11 cellular contexts compared by ENCODE assay signal in the genomic region with DNA sequence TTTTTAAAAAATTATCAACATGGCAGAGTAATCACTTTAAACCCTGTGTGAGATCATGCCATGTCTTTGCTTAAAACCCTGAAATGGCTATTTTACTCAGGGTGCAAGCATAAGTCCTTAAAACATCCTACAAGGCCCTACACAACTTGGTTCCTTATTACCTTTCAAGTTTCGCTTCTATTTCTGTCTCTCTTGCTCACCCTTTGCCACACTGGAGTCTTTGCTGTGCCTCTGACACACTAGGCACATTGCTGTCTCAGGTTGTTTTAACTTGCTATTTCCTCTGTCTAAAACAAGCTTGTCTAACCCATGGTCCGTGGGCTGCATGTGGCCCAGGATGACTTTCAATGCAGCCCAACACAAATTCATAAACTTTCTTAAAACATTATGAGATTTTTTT. TPM values are rescaled to one million over a fixed set of nuclear protein-coding genes. Genes with fewer than 3 reads are reported as not detected.
A peak's percentile ranks its signal among the peaks of the same experiment; 100 is the strongest.
DNase-seq lines count a peak whose midpoint lies in the region; ATAC-seq lines count a peak whose summit lies in the region.
"Had no signal": no experiment of that assay in that cellular context is flagged by ENCODE, and none has a peak within 500 bp of the region (broad histone marks: within the 10 kb centered on the region; RNA-seq: fewer than 3 reads in every experiment).

No MANE protein-coding gene starts in this region.

- DNase-seq in activated CD4-positive, alpha-beta T cell treated with anti-CD3 and anti-CD28 coated beads for 48 hours: peak; percentile 18
- DNase-seq in activated CD4-positive, alpha-beta T cell treated with anti-CD3 and anti-CD28 coated beads for 1 hour: no peak
- DNase-seq in stimulated activated naive CD8-positive, alpha-beta T cell treated with anti-CD3 and anti-CD28 coated beads, Interleukin-15, Interleukin-2, amounts not matched to agents 100 U/mL and 50 U/mL, for 24 hours: no peak
- DNase-seq in cerebellum (ENCODE audit: low spot score) (no peak), DMS153 (lab: John Stamatoyannopoulos, UW) (no peak)
- DNase-seq in NK-92 treated with Interleukin-12 subunit alpha and Interleukin-12 subunit beta, amount 100 ng/mL, for 24 hours (lab: John Stamatoyannopoulos, UW): no peak
- DNase-seq: activated naive CD4-positive, alpha-beta T cell; left colon had no signal

- ATAC-seq in HG02610 (IDR thresholded peaks at IDR 0.05; ENCODE audit: unreplicated experiment) (peak; percentile 70), HG03565 (IDR thresholded peaks at IDR 0.05; ENCODE audit: unreplicated experiment) (peak; percentile 87)
- peak; percentile 32 for ATAC-seq in stimulated activated naive CD8-positive, alpha-beta T cell treated with anti-CD3 and anti-CD28 coated beads, Interleukin-15, Interleukin-2, amounts not matched to agents 100 U/mL and 50 U/mL, for 24 hours
- ATAC-seq: A549, left colon had no signal

RNA-seq across cellular contexts. Expression of a gene that starts 55.6 kb away (rescaled TPM):
- total RNA-seq in cerebellum: 74.0 TPM

Comparison
In these comparisons a context has a peak if more than half of its experiments do, and no peak if none do; other contexts are left out.
1. ATAC-seq: peak in every context shown above with its lines; median percentile 87 in HG03565; 70 in HG02610; 32 in stimulated activated naive CD8-positive, alpha-beta T cell treated with anti-CD3 and anti-CD28 coated beads, Interleukin-15, Interleukin-2, amounts not matched to agents 100 U/mL and 50 U/mL, for 24 hours.